In the genomic region with DNA sequence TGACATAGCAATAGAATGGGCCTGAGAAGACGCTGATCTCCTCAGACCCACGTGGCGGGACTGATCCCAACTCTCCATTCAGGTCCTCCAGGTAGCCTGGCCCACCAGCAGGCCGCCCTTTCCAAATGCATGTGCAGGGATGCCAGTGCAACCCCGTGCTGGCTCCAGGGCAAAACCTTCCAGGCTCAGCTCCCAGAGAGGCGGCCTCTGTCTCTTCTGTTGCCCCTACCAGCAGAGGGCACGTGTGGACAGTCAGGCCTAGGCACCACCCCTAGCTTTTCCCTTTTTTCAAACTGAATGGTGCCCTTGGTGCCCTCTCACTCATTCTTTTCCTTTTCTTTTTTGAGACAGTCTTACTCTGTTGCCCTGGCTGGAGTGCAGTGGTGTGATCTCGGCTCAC, we compare ENCODE assay signal across 20 cellular contexts.
DNase-seq lines count a peak whose midpoint lies in the region; ATAC-seq and TF ChIP-seq lines count a peak whose summit lies in the region.
"Had no signal": no experiment of that assay in that cellular context is flagged by ENCODE, and none has a peak within 500 bp of the region (broad histone marks: within the 10 kb centered on the region; RNA-seq: fewer than 3 reads in every experiment).

No MANE protein-coding gene starts in this region.

- CTCF ChIA-PET in WTC11 (lab: Charles Lee): interaction anchor here (0.6 to 1.2 kb wide), 8 partner anchors 9 to 395 kb away, joined by 3 to 10 read pairs (median 4); no protein-coding TSS in a partner anchor

- H3K27ac Mint-ChIP-seq in WTC11: no peak overlapping the region
- H3K27ac Mint-ChIP-seq: CD4-positive, CD25-positive, alpha-beta regulatory T cell; mesothelial cell of epicardium; nephron progenitor cell; stimulated activated naive B cell treated with anti-CD40 and anti-IgM and Interleukin-4, amounts not matched to agents 10 μg/mL and 1 μg/mL and 100 μg/mL, for 72 hours had no signal

- peaks cover 10% of the 10 kb centered on the region for H3K27me3 Mint-ChIP-seq in WTC11 (ENCODE audit: low read depth)

- no peaks in the 10 kb centered on the region; the same call in 1 of the 2 replicates for H3K27me3 ChIP-seq in GM06990 (replicated peaks; ENCODE audit: control insufficient read depth, insufficient read depth, low read length)
- H3K27me3 ChIP-seq in HL-60 (ENCODE audit: insufficient read depth, poor library complexity, severe bottlenecking): peaks cover 10% of the 10 kb centered on the region
- peaks cover 6% of the 10 kb centered on the region for H3K27me3 ChIP-seq in kidney epithelial cell (ENCODE audit: control insufficient read depth, insufficient read depth, low read length)
- H3K27me3 ChIP-seq: MG63 had no signal

- no peaks in the 10 kb centered on the region for H3K36me3 Mint-ChIP-seq in WTC11
- H3K36me3 Mint-ChIP-seq: CD4-positive, CD25-positive, alpha-beta regulatory T cell; mesothelial cell of epicardium; stimulated activated naive B cell treated with anti-CD40 and anti-IgM and Interleukin-4, amounts not matched to agents 10 μg/mL and 1 μg/mL and 100 μg/mL, for 72 hours had no signal

- peak; percentile 29 for TF ChIP-seq CTCF in GM06990 (IDR thresholded peaks at IDR 0.05; ENCODE audit: insufficient read depth, low read length, poor library complexity, severe bottlenecking)
- TF ChIP-seq CTCF in HL-60 (IDR thresholded peaks at IDR 0.05; ENCODE audit: insufficient read depth, low read length): peak; percentile 0
- no peak for TF ChIP-seq CTCF in WTC11 (IDR thresholded peaks at IDR 0.05)
- peak; percentile 2 for TF ChIP-seq CTCF in kidney epithelial cell (IDR thresholded peaks at IDR 0.05; ENCODE audit: insufficient read depth, low read length, poor library complexity, severe bottlenecking)

- H3K36me3 ChIP-seq in GM06990 (ENCODE audit: control insufficient read depth, insufficient read depth, low read length) (no peaks in the 10 kb centered on the region), kidney epithelial cell (ENCODE audit: control insufficient read depth, insufficient read depth, low read length) (no peaks in the 10 kb centered on the region)
- H3K36me3 ChIP-seq: MG63, thoracic aorta had no signal

- 0 out of 2 replicates have a peak, but pooled peaks cover 6% of the 10 kb centered on the region for H3K9me3 Mint-ChIP-seq in WTC11
- H3K9me3 Mint-ChIP-seq: CD4-positive, CD25-positive, alpha-beta regulatory T cell; nephron progenitor cell; stimulated activated naive B cell treated with anti-CD40 and anti-IgM and Interleukin-4, amounts not matched to agents 10 μg/mL and 1 μg/mL and 100 μg/mL, for 72 hours had no signal

- H3K4me3 ChIP-seq in GM06990 (replicated peaks; ENCODE audit: low read depth, low read length) (no peak overlapping the region), HL-60 (replicated peaks; ENCODE audit: insufficient read depth, low read length) (no peak overlapping the region), kidney epithelial cell (ENCODE audit: low read depth, low read length) (no peak overlapping the region)
- H3K4me3 ChIP-seq: MG63, thoracic aorta had no signal

- DNase-seq in GM06990 (ENCODE audit: extremely low read depth, insufficient read length): no peak
- DNase-seq in HL-60 (ENCODE audit: low read depth in 1 of 2, low spot score in 1 of 2): peak in 1 of 2 experiments; percentile 7
- no peak for DNase-seq in WTC11 (ENCODE audit: low spot score)
- DNase-seq in kidney epithelial cell (ENCODE audit: low read depth): no peak
- no peak for DNase-seq in NCI-H1694 (lab: John Stamatoyannopoulos, UW)
- DNase-seq in activated CD4-positive, CD25-positive, alpha-beta regulatory T cell (lab: John Stamatoyannopoulos, UW): no peak
- DNase-seq: activated CD4-positive, alpha-beta T cell treated with anti-CD3 and anti-CD28 coated beads, Interleukin-2, amount 50 U/mL, for 48 hours; activated naive CD4-positive, alpha-beta T cell treated with Interleukin-2 at 50 U/mL for 16 hours; CD4-positive, CD25-positive, alpha-beta regulatory T cell; central memory CD4-positive, alpha-beta T cell; MG63; NCI-H69; nephron progenitor cell; posterior cingulate gyrus; stimulated activated naive B cell treated with anti-CD40 and anti-IgM and Interleukin-4, amounts not matched to agents 10 μg/mL and 1 μg/mL and 100 μg/mL, for 72 hours; T-helper 1 cell had no signal

- peak; percentile 73 for ATAC-seq in WTC11
- no peak for ATAC-seq in esophagus mucosa
- no peak for ATAC-seq in GM19324 (IDR thresholded peaks at IDR 0.05; ENCODE audit: low FRiP score, unreplicated experiment)
- ATAC-seq: stimulated activated naive B cell treated with anti-CD40 and anti-IgM and Interleukin-4, amounts not matched to agents 10 μg/mL and 1 μg/mL and 100 μg/mL, for 72 hours had no signal

- POLR2A ChIA-PET in WTC11 (lab: Charles Lee): no interaction called here

- peaks cover 5% of the 10 kb centered on the region; the same call in 1 of the 2 replicates for H3K4me1 Mint-ChIP-seq in WTC11
- H3K4me1 Mint-ChIP-seq: mesothelial cell of epicardium, nephron progenitor cell had no signal

- H3K4me3 Mint-ChIP-seq in WTC11: no peak overlapping the region
- H3K4me3 Mint-ChIP-seq: CD4-positive, CD25-positive, alpha-beta regulatory T cell; mesothelial cell of epicardium; nephron progenitor cell; stimulated activated naive B cell treated with anti-CD40 and anti-IgM and Interleukin-4, amounts not matched to agents 10 μg/mL and 1 μg/mL and 100 μg/mL, for 72 hours had no signal

- H3K27ac ChIP-seq in HL-60 (replicated peaks): no peak overlapping the region
- H3K27ac ChIP-seq: thoracic aorta had no signal

TF ChIP-seq in WTC11, 78 proteins besides CTCF, POLR2A, EP300 and RAD21:
- TF ChIP-seq CBFB (CRISPR knock-in tag; IDR thresholded peaks at IDR 0.05; ENCODE audit: low read depth): no peak
- TF ChIP-seq, protein P1, sequence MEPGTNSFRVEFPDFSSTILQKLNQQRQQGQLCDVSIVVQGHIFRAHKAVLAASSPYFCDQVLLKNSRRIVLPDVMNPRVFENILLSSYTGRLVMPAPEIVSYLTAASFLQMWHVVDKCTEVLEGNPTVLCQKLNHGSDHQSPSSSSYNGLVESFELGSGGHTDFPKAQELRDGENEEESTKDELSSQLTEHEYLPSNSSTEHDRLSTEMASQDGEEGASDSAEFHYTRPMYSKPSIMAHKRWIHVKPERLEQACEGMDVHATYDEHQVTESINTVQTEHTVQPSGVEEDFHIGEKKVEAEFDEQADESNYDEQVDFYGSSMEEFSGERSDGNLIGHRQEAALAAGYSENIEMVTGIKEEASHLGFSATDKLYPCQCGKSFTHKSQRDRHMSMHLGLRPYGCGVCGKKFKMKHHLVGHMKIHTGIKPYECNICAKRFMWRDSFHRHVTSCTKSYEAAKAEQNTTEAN (CRISPR knock-in tag; IDR thresholded peaks at IDR 0.05): no peak
- no peak for TF ChIP-seq SMAD4 (CRISPR knock-in tag; IDR thresholded peaks at IDR 0.05)
- TF ChIP-seq SP1 (CRISPR knock-in tag; conservative IDR thresholded peaks at IDR 0.05): no peak
- no peak for TF ChIP-seq TCF7 (CRISPR knock-in tag; IDR thresholded peaks at IDR 0.05; ENCODE audit: low read depth)
- TF ChIP-seq, protein P2, sequence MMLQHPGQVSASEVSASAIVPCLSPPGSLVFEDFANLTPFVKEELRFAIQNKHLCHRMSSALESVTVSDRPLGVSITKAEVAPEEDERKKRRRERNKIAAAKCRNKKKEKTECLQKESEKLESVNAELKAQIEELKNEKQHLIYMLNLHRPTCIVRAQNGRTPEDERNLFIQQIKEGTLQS (CRISPR knock-in tag; conservative IDR thresholded peaks at IDR 0.05): no peak
- TF ChIP-seq, protein P3, sequence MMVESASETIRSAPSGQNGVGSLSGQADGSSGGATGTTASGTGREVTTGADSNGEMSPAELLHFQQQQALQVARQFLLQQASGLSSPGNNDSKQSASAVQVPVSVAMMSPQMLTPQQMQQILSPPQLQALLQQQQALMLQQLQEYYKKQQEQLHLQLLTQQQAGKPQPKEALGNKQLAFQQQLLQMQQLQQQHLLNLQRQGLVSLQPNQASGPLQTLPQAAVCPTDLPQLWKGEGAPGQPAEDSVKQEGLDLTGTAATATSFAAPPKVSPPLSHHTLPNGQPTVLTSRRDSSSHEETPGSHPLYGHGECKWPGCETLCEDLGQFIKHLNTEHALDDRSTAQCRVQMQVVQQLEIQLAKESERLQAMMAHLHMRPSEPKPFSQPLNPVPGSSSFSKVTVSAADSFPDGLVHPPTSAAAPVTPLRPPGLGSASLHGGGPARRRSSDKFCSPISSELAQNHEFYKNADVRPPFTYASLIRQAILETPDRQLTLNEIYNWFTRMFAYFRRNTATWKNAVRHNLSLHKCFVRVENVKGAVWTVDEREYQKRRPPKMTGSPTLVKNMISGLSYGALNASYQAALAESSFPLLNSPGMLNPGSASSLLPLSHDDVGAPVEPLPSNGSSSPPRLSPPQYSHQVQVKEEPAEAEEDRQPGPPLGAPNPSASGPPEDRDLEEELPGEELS (CRISPR knock-in tag; IDR thresholded peaks at IDR 0.05): no peak
- no peak for TF ChIP-seq HMGA2 (CRISPR knock-in tag; IDR thresholded peaks at IDR 0.05)
